Comparison of ENCODE assay signal across 8 cellular contexts in the genomic region with DNA sequence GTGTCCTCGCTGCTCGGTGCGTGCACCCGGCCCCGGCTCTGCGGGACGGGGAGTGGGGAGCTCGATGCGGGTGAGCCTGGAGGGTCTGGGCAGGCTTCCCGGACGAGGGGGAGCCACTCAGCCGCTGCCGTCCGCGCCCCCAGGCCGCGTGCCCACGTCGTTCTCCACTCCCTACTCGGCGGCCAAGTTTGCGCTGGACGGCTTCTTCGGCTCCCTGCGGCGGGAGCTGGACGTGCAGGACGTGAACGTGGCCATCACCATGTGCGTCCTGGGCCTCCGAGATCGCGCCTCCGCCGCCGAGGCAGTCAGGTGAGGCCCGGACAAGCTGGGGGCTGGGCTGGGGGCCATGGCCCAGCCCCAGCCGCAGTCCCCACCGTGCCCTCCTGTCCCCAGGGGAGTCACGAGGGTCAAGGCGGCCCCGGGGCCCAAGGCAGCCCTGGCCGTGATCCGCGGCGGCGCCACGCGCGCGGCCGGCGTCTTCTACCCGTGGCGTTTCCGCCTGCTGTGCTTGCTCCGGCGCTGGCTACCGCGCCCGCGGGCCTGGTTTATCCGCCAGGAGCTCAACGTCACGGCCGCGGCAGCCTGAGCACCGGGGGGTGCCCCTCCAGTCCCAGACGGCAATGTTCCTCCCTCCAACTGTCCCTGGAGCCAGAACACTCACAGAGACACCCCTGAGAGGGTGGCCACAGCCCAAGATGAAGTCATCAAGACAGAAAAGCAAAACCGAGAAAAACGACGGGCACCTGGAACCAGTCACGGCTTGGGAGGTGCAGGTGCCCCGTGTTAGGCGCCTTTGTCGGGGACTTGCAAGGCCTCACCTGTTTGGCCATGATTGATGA. TPM values are rescaled to one million over a fixed set of nuclear protein-coding genes. Genes with fewer than 3 reads are reported as not detected.
A peak's percentile ranks its signal among the peaks of the same experiment; 100 is the strongest.
DNase-seq lines count a peak whose midpoint lies in the region; ATAC-seq and TF ChIP-seq lines count a peak whose summit lies in the region.

No MANE protein-coding gene starts in this region.

- in situ Hi-C loops in astrocyte of the cerebellum (cut with HindIII; ENCODE audit: low sequenced_read_pairs) = no loop called here

- 44 to 60% methylated on average over 26 to 52 of the region's 76 CpGs for WGBS in tibial nerve, 2 donors

- H3K36me3 ChIP-seq in lower lobe of right lung (peaks cover 12% of the 10 kb centered on the region), tibial nerve (peaks cover 0 to 12% (median 0%) of the 10 kb centered on the region in 3 donors)

- H3K4me1 Mint-ChIP-seq in activated T-cell treated with anti-CD3 and anti-CD28 coated beads, Interleukin-2, amount 50 U/mL, for 4 hours (ENCODE audit: low read depth) = peaks cover 19% of the 10 kb centered on the region

- TF ChIP-seq CTCF in astrocyte of the cerebellum (IDR thresholded peaks at IDR 0.05; ENCODE audit: low read depth, low read length, missing control alignments) (no peak), lower lobe of right lung (IDR thresholded peaks at IDR 0.05) (no peak), tibial nerve (IDR thresholded peaks at IDR 0.05) (peak in 1 of 5 experiments; percentile 19)

- H3K9me3 ChIP-seq in lower lobe of right lung = no peaks in the 10 kb centered on the region
- H3K9me3 ChIP-seq in tibial nerve = no peaks in the 10 kb centered on the region

- no peak for TF ChIP-seq EP300 in tibial nerve (IDR thresholded peaks at IDR 0.05)

- H3K27me3 ChIP-seq in lower lobe of right lung (ENCODE audit: low read depth) (no peaks in the 10 kb centered on the region), tibial nerve (no peaks in the 10 kb centered on the region)

- intact Hi-C loops in lower lobe of right lung (cut with DNase I) = no loop called here

- peaks cover 16% of the 10 kb centered on the region for H3K36me3 Mint-ChIP-seq in activated T-cell treated with anti-CD3 and anti-CD28 coated beads, Interleukin-2, amount 50 U/mL, for 4 hours (ENCODE audit: insufficient read depth)

- no peak for TF ChIP-seq POLR2A in tibial nerve (IDR thresholded peaks at IDR 0.05)

- ATAC-seq in activated T-cell treated with anti-CD3 and anti-CD28 coated beads, Interleukin-2, amount 50 U/mL, for 4 hours = no peak
- no peak for ATAC-seq in lower lobe of right lung

- peak overlapping the region; percentile 76 for H3K4me3 Mint-ChIP-seq in activated T-cell treated with anti-CD3 and anti-CD28 coated beads, Interleukin-2, amount 50 U/mL, for 4 hours

- H3K4me1 ChIP-seq in lower lobe of right lung = peaks cover 25% of the 10 kb centered on the region
- peaks cover 0 to 46% (median 18%) of the 10 kb centered on the region in 4 donors for H3K4me1 ChIP-seq in tibial nerve

- no peak for DNase-seq in activated T-cell treated with anti-CD3 and anti-CD28 coated beads, Interleukin-2, amount 50 U/mL, for 4 hours
- DNase-seq in activated T-cell treated with anti-CD3 and anti-CD28 coated beads for 4 hours (no peak), astrocyte of the cerebellum (ENCODE audit: low read depth) (no peak), lower lobe of right lung (peak; percentile 55), tibial nerve (ENCODE audit: low spot score in 2 of 2) (no peak), NCI-H2171 (lab: John Stamatoyannopoulos, UW) (no peak)
- DNase-seq in activated effector memory CD4-positive, alpha-beta T cell treated with Interleukin-2 at 50 U/mL for 16 hours = no peak
- no peak for DNase-seq in stimulated activated CD4-positive, alpha-beta T cell treated with anti-CD3 and anti-CD28 coated beads, Interleukin-4, amount 100 ng/mL, for 4 hours

- peak overlapping the region; percentile 79 for H3K27ac ChIP-seq in lower lobe of right lung
- peak overlapping the region in 3 of 4 donors; percentile 32 to 79 (median 74) for H3K27ac ChIP-seq in tibial nerve

- H3K27me3 Mint-ChIP-seq in activated T-cell treated with anti-CD3 and anti-CD28 coated beads, Interleukin-2, amount 50 U/mL, for 4 hours (ENCODE audit: low read depth) = no peaks in the 10 kb centered on the region

- H3K4me3 ChIP-seq in astrocyte of the cerebellum (ENCODE audit: low read depth, low read length) (peak overlapping the region; percentile 46), lower lobe of right lung (peak overlapping the region; percentile 77), tibial nerve (peak overlapping the region; percentile 48 to 63 (median 60))

- H3K9me3 Mint-ChIP-seq in activated T-cell treated with anti-CD3 and anti-CD28 coated beads, Interleukin-2, amount 50 U/mL, for 4 hours = no peaks in the 10 kb centered on the region

RNA-seq across cellular contexts. Expression of a gene that starts 2.5 kb away (rescaled TPM):
- total RNA-seq in activated T-cell treated with anti-CD3 and anti-CD28 coated beads, Interleukin-2, amount 50 U/mL, for 4 hours = 1,000 to 10,000 TPM; 1,683 to 1,753 (median 1,705) TPM
- 566 TPM for total RNA-seq in lower lobe of right lung
- total RNA-seq in tibial nerve = 100 to 1,000 TPM; 552 to 780 (median 644) TPM

RNA-seq across cellular contexts. Expression of a gene that starts 6.8 kb away (rescaled TPM):
- 1 to 10 TPM; 2.6 to 2.7 (median 2.7) TPM for total RNA-seq in activated T-cell treated with anti-CD3 and anti-CD28 coated beads, Interleukin-2, amount 50 U/mL, for 4 hours
- total RNA-seq in lower lobe of right lung (8.6 TPM), tibial nerve (10 to 100 TPM in 2 of 4 donors, 1 to 10 TPM in 2; 7.5 to 23.7 (median 11.6) TPM)

RNA-seq across cellular contexts. Expression of a gene that starts 7.3 kb away (rescaled TPM):
- total RNA-seq in activated T-cell treated with anti-CD3 and anti-CD28 coated beads, Interleukin-2, amount 50 U/mL, for 4 hours = 100 to 1,000 TPM in 2 of 3 donors, 10 to 100 TPM in 1; 90.0 to 107 (median 103) TPM
- total RNA-seq in lower lobe of right lung (42.7 TPM), tibial nerve (10 to 100 TPM; 48.9 to 79.1 (median 65.9) TPM)

RNA-seq across cellular contexts. Expression of a gene that starts 32.4 kb away (rescaled TPM):
- 100 to 1,000 TPM; 286 to 342 (median 328) TPM for total RNA-seq in activated T-cell treated with anti-CD3 and anti-CD28 coated beads, Interleukin-2, amount 50 U/mL, for 4 hours
- total RNA-seq in lower lobe of right lung = 65.3 TPM
- 100 to 1,000 TPM; 107 to 116 (median 110) TPM for total RNA-seq in tibial nerve

RNA-seq across cellular contexts. Expression of a gene that starts 32.9 kb away (rescaled TPM):
- total RNA-seq in activated T-cell treated with anti-CD3 and anti-CD28 coated beads, Interleukin-2, amount 50 U/mL, for 4 hours = not detected
- total RNA-seq in lower lobe of right lung = 6.4 TPM
- not detected for total RNA-seq in tibial nerve
